ENCODE assay signal across 10 cellular contexts in genomic region chr20:59028812-59029211, GRCh38. TPM values are rescaled to one million over a fixed set of nuclear protein-coding genes. Genes with fewer than 3 reads are reported as not detected.
DNase-seq lines count a peak whose midpoint lies in the region; ATAC-seq, FAIRE-seq and TF ChIP-seq lines count a peak whose summit lies in the region.
"Had no signal": no experiment of that assay in that cellular context is flagged by ENCODE, and none has a peak within 500 bp of the region (broad histone marks: within the 10 kb centered on the region; RNA-seq: fewer than 3 reads in every experiment).

No MANE protein-coding gene starts in this region.

- H3K36me3 ChIP-seq in right atrium auricular region (peaks cover 40% of the 10 kb centered on the region), keratinocyte (ENCODE audit: control insufficient read depth in 2 of 2, extremely low read depth in 1 of 2, insufficient read depth in 2 of 2, low read length in 2 of 2) (peaks cover 20 to 42% of the 10 kb centered on the region in 2 experiments), upper lobe of right lung (peaks cover 73% of the 10 kb centered on the region)

- no peaks in the 10 kb centered on the region for H3K9me3 Mint-ChIP-seq in activated T-helper 17 cell treated with anti-CD3 and anti-CD28 coated beads, Interleukin-2, amount 50 U/mL, for 72 hours

- FAIRE-seq in keratinocyte (lab: Jason Lieb, UNC), result no peak

- 42% methylated on average over 2 of the region's 2 CpGs for WGBS in right cardiac atrium

- H3K4me2 ChIP-seq in keratinocyte (ENCODE audit: control insufficient read depth, extremely low read depth, insufficient read depth, low read depth, low read length), result peak overlapping the region; percentile 57

- no peaks in the 10 kb centered on the region for H3K9me1 ChIP-seq in keratinocyte (ENCODE audit: control insufficient read depth, extremely low read depth, insufficient read depth, low read length)

- peaks cover 93% of the 10 kb centered on the region for H3K36me3 Mint-ChIP-seq in activated T-helper 17 cell treated with anti-CD3 and anti-CD28 coated beads, Interleukin-2, amount 50 U/mL, for 72 hours (ENCODE audit: low read depth)

- H3K27me3 ChIP-seq in right cardiac atrium (ENCODE audit: control insufficient read depth, insufficient read depth) (no peaks in the 10 kb centered on the region), right atrium auricular region (no peaks in the 10 kb centered on the region), keratinocyte (ENCODE audit: control insufficient read depth, extremely low read depth, insufficient read depth, low read length) (no peaks in the 10 kb centered on the region), upper lobe of right lung (no peaks in the 10 kb centered on the region)

- H3K79me2 ChIP-seq in keratinocyte (ENCODE audit: control insufficient read depth, insufficient read depth, low read length), result peaks cover 70% of the 10 kb centered on the region

- peak overlapping the region; percentile 52 for H3K27ac Mint-ChIP-seq in activated T-helper 17 cell treated with anti-CD3 and anti-CD28 coated beads, Interleukin-2, amount 50 U/mL, for 72 hours

- DNase-seq in right cardiac atrium (no peak), right atrium auricular region (ENCODE audit: low spot score) (no peak), keratinocyte (ENCODE audit: low read depth, low spot score) (no peak), upper lobe of right lung (no peak), SW 1271 (lab: John Stamatoyannopoulos, UW) (no peak), foreskin melanocyte (no peak), mesenteric fat pad (ENCODE audit: low spot score) (no peak)
- DNase-seq: stimulated activated CD8-positive, alpha-beta memory T cell treated with anti-CD3 and anti-CD28 coated beads, Interleukin-4, amount 100 ng/mL, for 48 hours had no signal

- dilution Hi-C loops in keratinocyte (cut with MboI; ENCODE audit: extremely low pct_ligation_motif_present, low sequenced_read_pairs), result no loop called here

- no peaks in the 10 kb centered on the region for H3K27me3 Mint-ChIP-seq in activated T-helper 17 cell treated with anti-CD3 and anti-CD28 coated beads, Interleukin-2, amount 50 U/mL, for 72 hours

- H3K4me3 ChIP-seq in right cardiac atrium (ENCODE audit: low read length) (peak overlapping the region; percentile 18), right atrium auricular region (no peak overlapping the region), keratinocyte (ENCODE audit: control insufficient read depth in 2 of 3, extremely low read depth in 1 of 3, insufficient read depth in 2 of 3, low read depth in 1 of 3, low read length in 3 of 3) (peak overlapping the region in 1 of 3 experiments; percentile 10), upper lobe of right lung (peak overlapping the region; percentile 11)

- H3K9me3 ChIP-seq in right cardiac atrium (ENCODE audit: control insufficient read depth, low read length), result no peaks in the 10 kb centered on the region
- no peaks in the 10 kb centered on the region for H3K9me3 ChIP-seq in right atrium auricular region
- H3K9me3 ChIP-seq in keratinocyte (ENCODE audit: control insufficient read depth, low read depth, low read length), result no peaks in the 10 kb centered on the region
- H3K9me3 ChIP-seq in upper lobe of right lung, result no peaks in the 10 kb centered on the region

- H3K4me1 Mint-ChIP-seq in activated T-helper 17 cell treated with anti-CD3 and anti-CD28 coated beads, Interleukin-2, amount 50 U/mL, for 72 hours, result peaks cover 48% of the 10 kb centered on the region

- H3K4me3 Mint-ChIP-seq in activated T-helper 17 cell treated with anti-CD3 and anti-CD28 coated beads, Interleukin-2, amount 50 U/mL, for 72 hours, result peak overlapping the region; percentile 90

- H3K4me1 ChIP-seq in right cardiac atrium (ENCODE audit: control insufficient read depth, insufficient read depth, low read length), result peaks cover 10% of the 10 kb centered on the region
- H3K4me1 ChIP-seq in right atrium auricular region, result peaks cover 0 to 60% of the 10 kb centered on the region in 2 donors
- peaks cover 31% of the 10 kb centered on the region for H3K4me1 ChIP-seq in keratinocyte (ENCODE audit: control insufficient read depth, extremely low read depth, insufficient read depth, low read length)
- peaks cover 38% of the 10 kb centered on the region for H3K4me1 ChIP-seq in upper lobe of right lung

- no peak overlapping the region for H2AFZ ChIP-seq in keratinocyte (ENCODE audit: control insufficient read depth, low read length)

- intact Hi-C loops in right cardiac atrium (cut with DNase I) (no loop called here), upper lobe of right lung (cut with DNase I) (no loop called here)

- no peak overlapping the region for H3K27ac ChIP-seq in right cardiac atrium (ENCODE audit: low read length)
- no peak overlapping the region for H3K27ac ChIP-seq in right atrium auricular region
- H3K27ac ChIP-seq in keratinocyte (ENCODE audit: control insufficient read depth, insufficient read depth, low read length), result no peak overlapping the region
- H3K27ac ChIP-seq in upper lobe of right lung, result no peak overlapping the region

- peaks cover 3% of the 10 kb centered on the region for H4K20me1 ChIP-seq in keratinocyte (ENCODE audit: control insufficient read depth, extremely low read depth, insufficient read depth, low read length)

- peak overlapping the region; percentile 6 for H3K9ac ChIP-seq in keratinocyte (ENCODE audit: control insufficient read depth, extremely low read depth, insufficient read depth, low read length)

- ATAC-seq in right cardiac atrium (no peak), upper lobe of right lung (no peak)
- ATAC-seq in activated T-helper 17 cell treated with anti-CD3 and anti-CD28 coated beads, Interleukin-2, amount 50 U/mL, for 72 hours (replicated peaks), result no peak

- TF ChIP-seq CTCF in right atrium auricular region (IDR thresholded peaks at IDR 0.05) (no peak), keratinocyte (optimal IDR thresholded peaks at IDR 0.05 in 1 of 3, IDR thresholded peaks at IDR 0.05 in 1 of 3, conservative IDR thresholded peaks at IDR 0.05 in 1 of 3; ENCODE audit: extremely low read depth in 1 of 3, insufficient read depth in 2 of 3, low read length in 3 of 3) (no peak), upper lobe of right lung (IDR thresholded peaks at IDR 0.05) (no peak)

RNA-seq across cellular contexts. Expression of gene ATP5F1E, which starts 3.3 kb away (rescaled TPM):
- total RNA-seq in right cardiac atrium (100 to 1,000 TPM; 109 to 131 (median 121) TPM), right atrium auricular region (10 to 100 TPM; 41.3 to 42.0 TPM), upper lobe of right lung (59.7 TPM), mesenteric fat pad (71.3 TPM)
- polyA plus RNA-seq in right cardiac atrium (131 TPM), keratinocyte (48.3 to 100 TPM (median 99.7 TPM) in 3 replicates)
- total RNA-seq in activated T-helper 17 cell treated with anti-CD3 and anti-CD28 coated beads, Interleukin-2, amount 50 U/mL, for 72 hours, result 10 to 100 TPM; 45.5 to 78.0 TPM
- polyA plus RNA-seq in keratinocyte (2011; ENCODE audit: low read depth), result 103 TPM
- 59.0 and 59.8 TPM in 2 replicates for polyA plus RNA-seq in keratinocyte (2011; cell fraction: cytosol; rRNA removed)
- 9.8 and 16.4 TPM in 2 replicates for polyA plus RNA-seq in keratinocyte (2011; cell fraction: nucleus; rRNA removed)
- polyA plus RNA-seq in keratinocyte (2012; ENCODE audit: low replicate concordance), result 71.0 and 118 TPM in 2 replicates
- polyA minus RNA-seq in keratinocyte, result 5.2 to 8.3 TPM (median 6.4 TPM) in 3 replicates
- 37.8 TPM for polyA minus RNA-seq in keratinocyte (2011; cell fraction: cytosol; rRNA and poly(A)+ RNA removed)
- 3.3 and 3.9 TPM in 2 replicates for polyA minus RNA-seq in keratinocyte (2011; cell fraction: nucleus; rRNA and poly(A)+ RNA removed)

RNA-seq across cellular contexts. Expression of gene TUBB1, which starts 9.6 kb away (rescaled TPM):
- total RNA-seq in right cardiac atrium (under 1 TPM in 3 of 4 donors, not detected in 1; 0.11 to 0.17 (median 0.12) TPM), right atrium auricular region (under 1 TPM; 0.19 to 0.35 TPM), upper lobe of right lung (3.0 TPM), mesenteric fat pad (0.51 TPM)
- polyA plus RNA-seq in right cardiac atrium (0.09 TPM), keratinocyte (0.03 TPM in 1 of 3 replicates, not detected in the others)
- total RNA-seq in activated T-helper 17 cell treated with anti-CD3 and anti-CD28 coated beads, Interleukin-2, amount 50 U/mL, for 72 hours, result under 1 TPM; 0.08 to 0.13 TPM
- not detected for polyA plus RNA-seq in keratinocyte (2011; ENCODE audit: low read depth)
- polyA plus RNA-seq in keratinocyte (2011; cell fraction: cytosol; rRNA removed), result not detected in 2 replicates
- 0.04 TPM in 1 of 2 replicates, not detected in the other for polyA plus RNA-seq in keratinocyte (2011; cell fraction: nucleus; rRNA removed)
- polyA plus RNA-seq in keratinocyte (2012; ENCODE audit: low replicate concordance), result 0.02 and 0.08 TPM in 2 replicates
- not detected in 3 replicates for polyA minus RNA-seq in keratinocyte
- polyA minus RNA-seq in keratinocyte (2011; cell fraction: cytosol; rRNA and poly(A)+ RNA removed), result not detected
- not detected in 2 replicates for polyA minus RNA-seq in keratinocyte (2011; cell fraction: nucleus; rRNA and poly(A)+ RNA removed)
- total RNA-seq: LHCN-M2 had no signal

RNA-seq across cellular contexts. Expression of gene PRELID3B, which starts 13.8 kb away (rescaled TPM):
- 10 to 100 TPM; 32.1 to 49.0 (median 41.3) TPM for total RNA-seq in right cardiac atrium
- 18.3 TPM for polyA plus RNA-seq in right cardiac atrium
- 10 to 100 TPM; 34.6 to 35.2 TPM for total RNA-seq in right atrium auricular region
- 100 to 1,000 TPM in 1 of 2 donors, 10 to 100 TPM in 1; 77.1 to 107 TPM for total RNA-seq in activated T-helper 17 cell treated with anti-CD3 and anti-CD28 coated beads, Interleukin-2, amount 50 U/mL, for 72 hours
- polyA plus RNA-seq in keratinocyte, result 70.7 to 86.9 TPM (median 75.3 TPM) in 3 replicates
- 211 TPM for polyA plus RNA-seq in keratinocyte (2011; ENCODE audit: low read depth)
- polyA plus RNA-seq in keratinocyte (2011; cell fraction: cytosol; rRNA removed), result 66.1 and 129 TPM in 2 replicates
- 26.8 and 42.0 TPM in 2 replicates for polyA plus RNA-seq in keratinocyte (2011; cell fraction: nucleus; rRNA removed)
- polyA plus RNA-seq in keratinocyte (2012; ENCODE audit: low replicate concordance), result 79.1 and 112 TPM in 2 replicates
- 90.1 to 126 TPM (median 96.3 TPM) in 3 replicates for polyA minus RNA-seq in keratinocyte
- polyA minus RNA-seq in keratinocyte (2011; cell fraction: cytosol; rRNA and poly(A)+ RNA removed), result 106 TPM
- 26.6 and 32.0 TPM in 2 replicates for polyA minus RNA-seq in keratinocyte (2011; cell fraction: nucleus; rRNA and poly(A)+ RNA removed)
- total RNA-seq in upper lobe of right lung, result 47.2 TPM
- total RNA-seq in mesenteric fat pad, result 56.8 TPM

RNA-seq across cellular contexts. Expression of gene CTSZ, which starts 21.8 kb away (rescaled TPM):
- total RNA-seq in right cardiac atrium (100 to 1,000 TPM; 136 to 166 (median 142) TPM), right atrium auricular region (100 to 1,000 TPM; 117 to 152 TPM), upper lobe of right lung (355 TPM), mesenteric fat pad (277 TPM)
- polyA plus RNA-seq in right cardiac atrium (149 TPM), keratinocyte (102 to 171 TPM (median 138 TPM) in 3 replicates)
- total RNA-seq in activated T-helper 17 cell treated with anti-CD3 and anti-CD28 coated beads, Interleukin-2, amount 50 U/mL, for 72 hours, result 10 to 100 TPM; 29.7 to 52.2 TPM
- 63.5 TPM for polyA plus RNA-seq in keratinocyte (2011; ENCODE audit: low read depth)
- polyA plus RNA-seq in keratinocyte (2011; cell fraction: cytosol; rRNA removed), result 76.8 and 119 TPM in 2 replicates
- polyA plus RNA-seq in keratinocyte (2011; cell fraction: nucleus; rRNA removed), result 133 and 140 TPM in 2 replicates
- 25.5 and 178 TPM in 2 replicates for polyA plus RNA-seq in keratinocyte (2012; ENCODE audit: low replicate concordance)
- polyA minus RNA-seq in keratinocyte, result 74.1 to 149 TPM (median 79.1 TPM) in 3 replicates
- polyA minus RNA-seq in keratinocyte (2011; cell fraction: cytosol; rRNA and poly(A)+ RNA removed), result 105 TPM
- 54.2 and 59.5 TPM in 2 replicates for polyA minus RNA-seq in keratinocyte (2011; cell fraction: nucleus; rRNA and poly(A)+ RNA removed)

RNA-seq across cellular contexts. Expression of gene NELFCD, which starts 47.8 kb away (rescaled TPM):
- 10 to 100 TPM; 26.4 to 33.0 (median 28.9) TPM for total RNA-seq in right cardiac atrium
- 19.2 TPM for polyA plus RNA-seq in right cardiac atrium
- 10 to 100 TPM; 24.5 to 27.5 TPM for total RNA-seq in right atrium auricular region
- 100 to 1,000 TPM in 1 of 2 donors, 10 to 100 TPM in 1; 92.7 to 124 TPM for total RNA-seq in activated T-helper 17 cell treated with anti-CD3 and anti-CD28 coated beads, Interleukin-2, amount 50 U/mL, for 72 hours
- 59.7 to 105 TPM (median 68.5 TPM) in 3 replicates for polyA plus RNA-seq in keratinocyte
- polyA plus RNA-seq in keratinocyte (2011; ENCODE audit: low read depth), result 93.9 TPM
- polyA plus RNA-seq in keratinocyte (2011; cell fraction: cytosol; rRNA removed), result 83.6 and 87.1 TPM in 2 replicates
- polyA plus RNA-seq in keratinocyte (2011; cell fraction: nucleus; rRNA removed), result 98.2 and 131 TPM in 2 replicates
- polyA plus RNA-seq in keratinocyte (2012; ENCODE audit: low replicate concordance), result 48.8 and 62.0 TPM in 2 replicates
- polyA minus RNA-seq in keratinocyte, result 53.2 to 86.3 TPM (median 75.3 TPM) in 3 replicates
- 29.9 TPM for polyA minus RNA-seq in keratinocyte (2011; cell fraction: cytosol; rRNA and poly(A)+ RNA removed)
- 20.0 and 32.0 TPM in 2 replicates for polyA minus RNA-seq in keratinocyte (2011; cell fraction: nucleus; rRNA and poly(A)+ RNA removed)
- total RNA-seq in upper lobe of right lung, result 51.2 TPM
- 43.9 TPM for total RNA-seq in mesenteric fat pad

Comparison
In these comparisons a context has a peak if more than half of its experiments do, and no peak if none do; other contexts are left out.
1. H3K4me3 ChIP-seq: peak in right cardiac atrium (single experiment) and upper lobe of right lung (single experiment); none in right atrium auricular region (0 of 2).